In genomic region chr4:77001907-77002306, GRCh38 we compare ENCODE assay signal across 12 cellular contexts. TPM values are rescaled to one million over a fixed set of nuclear protein-coding genes. Genes with fewer than 3 reads are reported as not detected.
A peak's percentile ranks its signal among the peaks of the same experiment; 100 is the strongest.
DNase-seq lines count a peak whose midpoint lies in the region; ATAC-seq lines count a peak whose summit lies in the region.
"Had no signal": no experiment of that assay in that cellular context is flagged by ENCODE, and none has a peak within 500 bp of the region (broad histone marks: within the 10 kb centered on the region; RNA-seq: fewer than 3 reads in every experiment).

No MANE protein-coding gene starts in this region.

- no peaks in the 10 kb centered on the region for H3K9me3 ChIP-seq in ectodermal cell (ENCODE audit: control insufficient read depth, low read length)

- H3K23ac ChIP-seq in mesendoderm (ENCODE audit: low read length): no peak overlapping the region

- H3K4me1 Mint-ChIP-seq in activated T-helper 1 cell treated with anti-CD3 and anti-CD28 coated beads, Interleukin-12 subunit alpha, Interleukin-12 subunit beta, Interleukin-2, Interleukin-4 antibody, amounts not matched to agents 30 ng/mL and 10 ng/mL and 1 ng/mL, durations not matched to agents 14 hours and 24 hours and 36 hours (ENCODE audit: low read depth): peaks cover 10% of the 10 kb centered on the region

- peaks cover 11% of the 10 kb centered on the region for H3K36me3 Mint-ChIP-seq in activated T-helper 1 cell treated with anti-CD3 and anti-CD28 coated beads, Interleukin-12 subunit alpha, Interleukin-12 subunit beta, Interleukin-2, Interleukin-4 antibody, amounts not matched to agents 30 ng/mL and 10 ng/mL and 1 ng/mL, durations not matched to agents 14 hours and 24 hours and 36 hours (ENCODE audit: low read depth)

- H3K4me3 ChIP-seq in ectodermal cell (ENCODE audit: insufficient read depth, low read depth, low read length) (no peak overlapping the region), mesendoderm (ENCODE audit: low read length) (no peak overlapping the region)

- peaks cover 16% of the 10 kb centered on the region for H3K4me1 ChIP-seq in ectodermal cell (ENCODE audit: control insufficient read depth, insufficient read depth, low read length)
- H3K4me1 ChIP-seq in mesendoderm (ENCODE audit: control insufficient read depth, low read depth, low read length): peaks cover 5% of the 10 kb centered on the region

- no peaks in the 10 kb centered on the region for H3K79me2 ChIP-seq in mesendoderm (ENCODE audit: control insufficient read depth, insufficient read depth, low read length)

- no peak overlapping the region for H3K4me2 ChIP-seq in mesendoderm (ENCODE audit: low read length)

- H3K9ac ChIP-seq in mesendoderm (ENCODE audit: low read length): no peak overlapping the region

- no peak overlapping the region for H3K4me3 Mint-ChIP-seq in activated T-helper 1 cell treated with anti-CD3 and anti-CD28 coated beads, Interleukin-12 subunit alpha, Interleukin-12 subunit beta, Interleukin-2, Interleukin-4 antibody, amounts not matched to agents 30 ng/mL and 10 ng/mL and 1 ng/mL, durations not matched to agents 14 hours and 24 hours and 36 hours
- H3K4me3 Mint-ChIP-seq: activated T-cell treated with anti-CD3 and anti-CD28 coated beads, Interleukin-2, amount 50 U/mL, for 24 hours had no signal

- H3K27ac Mint-ChIP-seq in activated T-helper 1 cell treated with anti-CD3 and anti-CD28 coated beads, Interleukin-12 subunit alpha, Interleukin-12 subunit beta, Interleukin-2, Interleukin-4 antibody, amounts not matched to agents 30 ng/mL and 10 ng/mL and 1 ng/mL, durations not matched to agents 14 hours and 24 hours and 36 hours: no peak overlapping the region
- H3K27ac Mint-ChIP-seq: activated T-cell treated with anti-CD3 and anti-CD28 coated beads, Interleukin-2, amount 50 U/mL, for 24 hours had no signal

- DNase-seq in DMS79 (lab: John Stamatoyannopoulos, UW) (peak; percentile 59), NCI-H2107 (lab: John Stamatoyannopoulos, UW) (peak; percentile 6), mesendoderm (no peak), NCI-H146 (lab: John Stamatoyannopoulos, UW) (no peak), midbrain (lab: John Stamatoyannopoulos, UW) (no peak)
- DNase-seq in activated T-helper 1 cell treated with anti-CD3 and anti-CD28 coated beads, Interleukin-12 subunit alpha, Interleukin-12 subunit beta, Interleukin-2, Interleukin-4 antibody, amounts not matched to agents 30 ng/mL and 10 ng/mL and 1 ng/mL, durations not matched to agents 14 hours and 24 hours and 36 hours (ENCODE audit: low spot score): no peak
- DNase-seq: activated T-cell treated with anti-CD3 and anti-CD28 coated beads, Interleukin-2, amount 50 U/mL, for 24 hours; NCI-H1436 treated with DMSO at 0.1 percent for 48 hours; nucleus accumbens; T-helper 2 cell had no signal

- H2BK15ac ChIP-seq in mesendoderm (replicated peaks; ENCODE audit: low read depth): no peak overlapping the region

- H3K79me1 ChIP-seq in mesendoderm (ENCODE audit: low read length): peaks cover 7% of the 10 kb centered on the region

- H3K36me3 ChIP-seq in ectodermal cell (ENCODE audit: control insufficient read depth, insufficient read depth, low read length): peaks cover 8% of the 10 kb centered on the region
- peaks cover 11% of the 10 kb centered on the region for H3K36me3 ChIP-seq in mesendoderm (ENCODE audit: control insufficient read depth, insufficient read depth, low read length)

- H3K27ac ChIP-seq in ectodermal cell (ENCODE audit: insufficient read depth, low read depth, low read length, poor library complexity, severe bottlenecking) (peak overlapping the region; percentile 18), mesendoderm (ENCODE audit: low read depth, low read length) (peak overlapping the region; percentile 46)

- H4K5ac ChIP-seq in mesendoderm (ENCODE audit: low read length): no peak overlapping the region

- no peak overlapping the region for H4K8ac ChIP-seq in mesendoderm (ENCODE audit: low read depth, low read length)

- WGBS in ectodermal cell, 2 experiments: 9 to 13% methylated on average over 1 of the region's 1 CpG
- no CpG with 5 or more reads among the region's 1 CpG for WGBS in mesendoderm (ENCODE audit: extremely low coverage, insufficient coverage, low lambda C conversion rate)

- intact Hi-C loops in activated T-helper 1 cell treated with anti-CD3 and anti-CD28 coated beads, Interleukin-12 subunit alpha, Interleukin-12 subunit beta, Interleukin-2, Interleukin-4 antibody, amounts not matched to agents 30 ng/mL and 10 ng/mL and 1 ng/mL, durations not matched to agents 14 hours and 24 hours and 36 hours (cut with micrococcal nuclease): no loop called here

- no peak for ATAC-seq in GM18907 (IDR thresholded peaks at IDR 0.05; ENCODE audit: unreplicated experiment)

- H3K27me3 Mint-ChIP-seq in activated T-helper 1 cell treated with anti-CD3 and anti-CD28 coated beads, Interleukin-12 subunit alpha, Interleukin-12 subunit beta, Interleukin-2, Interleukin-4 antibody, amounts not matched to agents 30 ng/mL and 10 ng/mL and 1 ng/mL, durations not matched to agents 14 hours and 24 hours and 36 hours (ENCODE audit: insufficient read depth): peaks cover 20% of the 10 kb centered on the region
- H3K27me3 Mint-ChIP-seq: activated T-cell treated with anti-CD3 and anti-CD28 coated beads, Interleukin-2, amount 50 U/mL, for 24 hours had no signal

- no peak overlapping the region for H3K56ac ChIP-seq in mesendoderm (ENCODE audit: low read length)

- no peak overlapping the region for H2AK5ac ChIP-seq in mesendoderm (ENCODE audit: low read length)

- peak overlapping the region; percentile 51 for H3K18ac ChIP-seq in mesendoderm (ENCODE audit: low read length)

- H2BK120ac ChIP-seq in mesendoderm (ENCODE audit: low read depth, low read length): no peak overlapping the region

- no peak overlapping the region for H3K4ac ChIP-seq in mesendoderm (ENCODE audit: low read depth, low read length)

- H3K9me3 Mint-ChIP-seq in activated T-helper 1 cell treated with anti-CD3 and anti-CD28 coated beads, Interleukin-12 subunit alpha, Interleukin-12 subunit beta, Interleukin-2, Interleukin-4 antibody, amounts not matched to agents 30 ng/mL and 10 ng/mL and 1 ng/mL, durations not matched to agents 14 hours and 24 hours and 36 hours: no peaks in the 10 kb centered on the region
- H3K9me3 Mint-ChIP-seq: activated T-cell treated with anti-CD3 and anti-CD28 coated beads, Interleukin-2, amount 50 U/mL, for 24 hours had no signal

- H3K27me3 ChIP-seq in ectodermal cell (ENCODE audit: control insufficient read depth, insufficient read depth, low read length, poor library complexity, severe bottlenecking) (no peaks in the 10 kb centered on the region), mesendoderm (ENCODE audit: insufficient read depth, low read length, poor library complexity) (no peaks in the 10 kb centered on the region)

- H2BK5ac ChIP-seq in mesendoderm (ENCODE audit: low read length): no peak overlapping the region

RNA-seq across cellular contexts. Expression of gene SEPTIN11, which starts 52.4 kb away (rescaled TPM):
- 139 TPM for polyA plus RNA-seq in ectodermal cell (2013, experiment 1 of 4)
- polyA plus RNA-seq in ectodermal cell (2013, experiment 2 of 4): 146 TPM
- 104 TPM for polyA plus RNA-seq in ectodermal cell (2013, experiment 3 of 4)
- polyA plus RNA-seq in ectodermal cell (2013, experiment 4 of 4): 114 TPM
- polyA plus RNA-seq in mesendoderm (2013, experiment 1 of 2): 142 TPM
- 163 TPM for polyA plus RNA-seq in mesendoderm (2013, experiment 2 of 2)
- total RNA-seq in activated T-helper 1 cell treated with anti-CD3 and anti-CD28 coated beads, Interleukin-12 subunit alpha, Interleukin-12 subunit beta, Interleukin-2, Interleukin-4 antibody, amounts not matched to agents 30 ng/mL and 10 ng/mL and 1 ng/mL, durations not matched to agents 14 hours and 24 hours and 36 hours: 22.4 and 23.6 TPM in 2 replicates

Comparison
In these comparisons a context has a peak if more than half of its experiments do, and no peak if none do; other contexts are left out.
1. DNase-seq: peak in DMS79 (single experiment) and NCI-H2107 (single experiment); none in mesendoderm (single experiment), NCI-H146 (single experiment), activated T-helper 1 cell treated with anti-CD3 and anti-CD28 coated beads, Interleukin-12 subunit alpha, Interleukin-12 subunit beta, Interleukin-2, Interleukin-4 antibody, amounts not matched to agents 30 ng/mL and 10 ng/mL and 1 ng/mL, durations not matched to agents 14 hours and 24 hours and 36 hours (single experiment) and midbrain (single experiment).